Comparison of ENCODE assay signal across 1 cellular context in the genomic region with DNA sequence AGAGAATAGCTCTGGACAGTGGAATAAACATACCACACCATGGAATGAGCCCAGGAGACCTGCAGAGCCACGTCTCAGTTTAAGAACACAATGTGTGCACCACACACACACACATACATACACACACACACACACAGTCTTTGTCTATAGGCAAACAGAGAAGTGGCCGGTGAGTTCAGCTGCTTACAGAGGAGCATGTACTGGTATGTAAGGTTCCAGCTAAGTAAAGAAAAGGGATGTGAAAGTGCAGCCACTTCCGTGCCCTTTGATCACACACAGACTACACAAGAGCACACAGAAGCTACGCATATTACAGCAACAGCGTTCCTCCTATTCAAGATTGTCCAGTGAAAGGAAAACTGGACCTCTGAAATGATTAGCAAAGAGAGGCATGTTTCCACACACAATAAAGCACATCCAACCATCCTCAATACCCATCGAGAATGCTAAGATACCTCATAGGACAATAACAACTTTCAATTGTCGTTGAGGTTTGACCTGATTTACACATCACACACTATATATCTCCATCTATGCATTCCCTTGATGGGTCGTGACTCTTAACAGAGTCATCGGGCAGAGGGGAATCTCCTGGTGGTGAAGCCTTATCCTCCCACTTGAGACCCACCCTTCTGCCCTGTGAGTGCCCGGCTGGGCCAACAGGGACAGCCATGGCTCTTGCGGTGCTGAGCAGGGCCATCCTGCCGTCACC.
TF ChIP-seq lines count a peak whose summit lies in the region.

No MANE protein-coding gene starts in this region.

TF ChIP-seq in GM23338, 12 proteins besides CTCF, POLR2A, EP300 and RAD21 (continued from another document):
- TF ChIP-seq, protein P1, sequence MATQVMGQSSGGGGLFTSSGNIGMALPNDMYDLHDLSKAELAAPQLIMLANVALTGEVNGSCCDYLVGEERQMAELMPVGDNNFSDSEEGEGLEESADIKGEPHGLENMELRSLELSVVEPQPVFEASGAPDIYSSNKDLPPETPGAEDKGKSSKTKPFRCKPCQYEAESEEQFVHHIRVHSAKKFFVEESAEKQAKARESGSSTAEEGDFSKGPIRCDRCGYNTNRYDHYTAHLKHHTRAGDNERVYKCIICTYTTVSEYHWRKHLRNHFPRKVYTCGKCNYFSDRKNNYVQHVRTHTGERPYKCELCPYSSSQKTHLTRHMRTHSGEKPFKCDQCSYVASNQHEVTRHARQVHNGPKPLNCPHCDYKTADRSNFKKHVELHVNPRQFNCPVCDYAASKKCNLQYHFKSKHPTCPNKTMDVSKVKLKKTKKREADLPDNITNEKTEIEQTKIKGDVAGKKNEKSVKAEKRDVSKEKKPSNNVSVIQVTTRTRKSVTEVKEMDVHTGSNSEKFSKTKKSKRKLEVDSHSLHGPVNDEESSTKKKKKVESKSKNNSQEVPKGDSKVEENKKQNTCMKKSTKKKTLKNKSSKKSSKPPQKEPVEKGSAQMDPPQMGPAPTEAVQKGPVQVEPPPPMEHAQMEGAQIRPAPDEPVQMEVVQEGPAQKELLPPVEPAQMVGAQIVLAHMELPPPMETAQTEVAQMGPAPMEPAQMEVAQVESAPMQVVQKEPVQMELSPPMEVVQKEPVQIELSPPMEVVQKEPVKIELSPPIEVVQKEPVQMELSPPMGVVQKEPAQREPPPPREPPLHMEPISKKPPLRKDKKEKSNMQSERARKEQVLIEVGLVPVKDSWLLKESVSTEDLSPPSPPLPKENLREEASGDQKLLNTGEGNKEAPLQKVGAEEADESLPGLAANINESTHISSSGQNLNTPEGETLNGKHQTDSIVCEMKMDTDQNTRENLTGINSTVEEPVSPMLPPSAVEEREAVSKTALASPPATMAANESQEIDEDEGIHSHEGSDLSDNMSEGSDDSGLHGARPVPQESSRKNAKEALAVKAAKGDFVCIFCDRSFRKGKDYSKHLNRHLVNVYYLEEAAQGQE (IDR thresholded peaks at IDR 0.05; ENCODE audit: unreplicated experiment): no peak
- no peak for TF ChIP-seq CREB1 (CRISPR knock-in tag; IDR thresholded peaks at IDR 0.05; ENCODE audit: low read depth)
- TF ChIP-seq NANOG (IDR thresholded peaks at IDR 0.05; ENCODE audit: borderline replicate concordance): no peak
TF ChIP-seq in GM23338: peak in this region for 0.
